Comparison of ENCODE assay signal across 33 cellular contexts in the genomic region with DNA sequence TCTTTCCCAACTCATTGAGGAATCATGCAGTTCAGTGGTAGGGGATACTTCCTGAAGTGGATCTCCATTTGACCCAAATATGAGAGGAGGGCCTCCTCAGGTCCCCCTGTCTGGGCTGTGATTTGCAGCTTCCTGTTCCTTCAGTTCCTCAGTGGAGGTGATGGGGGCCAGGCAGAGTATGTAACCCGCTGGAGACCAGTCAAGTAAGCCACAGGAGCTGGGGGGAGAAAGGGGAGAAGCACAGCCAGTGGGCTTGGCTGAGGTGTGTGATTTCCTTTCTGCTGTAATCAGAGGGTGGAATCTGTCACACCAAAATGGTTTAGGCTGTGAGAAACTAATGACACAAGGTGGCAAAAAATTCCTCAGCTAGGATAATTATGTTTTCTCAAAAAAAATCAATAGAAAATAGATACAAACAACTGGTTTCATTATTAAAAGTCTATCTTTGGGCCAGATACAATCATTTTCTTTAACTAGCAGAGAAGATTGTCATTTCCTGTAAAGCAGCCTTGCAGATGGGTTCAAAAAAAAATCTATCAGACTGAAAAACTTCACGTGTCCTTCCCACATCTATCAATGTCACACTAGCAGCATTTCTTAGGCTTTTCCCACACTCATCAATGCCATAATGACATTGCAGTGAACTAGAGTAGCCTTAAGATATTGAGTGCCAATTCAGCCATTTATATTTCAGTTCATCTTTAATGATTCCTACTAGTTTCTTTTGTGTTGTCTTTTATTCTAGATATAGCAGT.
DNase-seq lines count a peak whose midpoint lies in the region; ATAC-seq, FAIRE-seq and TF ChIP-seq lines count a peak whose summit lies in the region.
"Had no signal": no experiment of that assay in that cellular context is flagged by ENCODE, and none has a peak within 500 bp of the region (broad histone marks: within the 10 kb centered on the region; RNA-seq: fewer than 3 reads in every experiment).

No MANE protein-coding gene starts in this region.

- H3K27me3 ChIP-seq in mesendoderm (ENCODE audit: insufficient read depth, low read length, poor library complexity) (no peaks in the 10 kb centered on the region), HepG2 (ENCODE audit: control insufficient read depth in 1 of 2, insufficient read depth in 2 of 2, low read length in 2 of 2) (no peaks in the 10 kb centered on the region)
- H3K27me3 ChIP-seq: breast epithelium, colonic mucosa, foreskin keratinocyte, heart right ventricle, upper lobe of left lung had no signal

- peaks cover 3% of the 10 kb centered on the region for H3K4me1 Mint-ChIP-seq in activated T-cell treated with anti-CD3 and anti-CD28 coated beads, Interleukin-2, amount 50 U/mL, for 4 hours (ENCODE audit: low read depth)
- H3K4me1 Mint-ChIP-seq in activated CD8-positive, alpha-beta T cell treated with anti-CD3 and anti-CD28 coated beads for 36 hours (ENCODE audit: low read depth): peaks cover 10% of the 10 kb centered on the region
- H3K4me1 Mint-ChIP-seq in stimulated activated naive CD8-positive, alpha-beta T cell treated with anti-CD3 and anti-CD28 coated beads, Interleukin-15, amount 100 ng/mL, for 72 hours: peaks cover 16% of the 10 kb centered on the region

- H3K56ac ChIP-seq in mesendoderm (ENCODE audit: low read length): no peak overlapping the region

- no peak overlapping the region for H2AFZ ChIP-seq in HepG2 (ENCODE audit: low read length)

- H4K8ac ChIP-seq in mesendoderm (ENCODE audit: low read depth, low read length): no peak overlapping the region

- H3K27ac Mint-ChIP-seq in activated CD8-positive, alpha-beta T cell treated with anti-CD3 and anti-CD28 coated beads for 36 hours: peak overlapping the region; percentile 3
- H3K27ac Mint-ChIP-seq in stimulated activated naive CD8-positive, alpha-beta T cell treated with anti-CD3 and anti-CD28 coated beads, Interleukin-15, amount 100 ng/mL, for 72 hours: peak overlapping the region; percentile 19 to 53
- H3K27ac Mint-ChIP-seq: T-helper 2 cell treated with Interferon-gamma antibody and Interleukin-4, amounts not matched to agents 5 μg/mL and 100 μg/mL, for 36 hours had no signal

- H2BK120ac ChIP-seq in mesendoderm (ENCODE audit: low read depth, low read length): no peak overlapping the region

- no peak overlapping the region for H3K23ac ChIP-seq in mesendoderm (ENCODE audit: low read length)

- no peak for TF ChIP-seq POLR2A in HepG2 (IDR thresholded peaks at IDR 0.05; ENCODE audit: insufficient read depth in 1 of 2, low read depth in 2 of 2, low read length in 2 of 2)

- no peak overlapping the region for H2BK5ac ChIP-seq in mesendoderm (ENCODE audit: low read length)

- H3K27me3 Mint-ChIP-seq in activated T-cell treated with anti-CD3 and anti-CD28 coated beads, Interleukin-2, amount 50 U/mL, for 4 hours (ENCODE audit: low read depth): no peaks in the 10 kb centered on the region
- no peaks in the 10 kb centered on the region for H3K27me3 Mint-ChIP-seq in activated CD8-positive, alpha-beta T cell treated with anti-CD3 and anti-CD28 coated beads for 36 hours
- H3K27me3 Mint-ChIP-seq in stimulated activated naive CD8-positive, alpha-beta T cell treated with anti-CD3 and anti-CD28 coated beads, Interleukin-15, amount 100 ng/mL, for 72 hours: no peaks in the 10 kb centered on the region

- H3K4me2 ChIP-seq in mesendoderm (ENCODE audit: low read length): no peak overlapping the region
- no peak overlapping the region for H3K4me2 ChIP-seq in HepG2 (ENCODE audit: low read depth, low read length)

- ATAC-seq in activated T-cell treated with anti-CD3 and anti-CD28 coated beads, Interleukin-2, amount 50 U/mL, for 4 hours: peak; percentile 21 to 30
- no peak for ATAC-seq in activated CD8-positive, alpha-beta T cell treated with anti-CD3 and anti-CD28 coated beads for 36 hours
- ATAC-seq in stimulated activated naive CD8-positive, alpha-beta T cell treated with anti-CD3 and anti-CD28 coated beads, Interleukin-15, amount 100 ng/mL, for 72 hours: peak; percentile 63
- no peak for ATAC-seq in HepG2
- ATAC-seq: esophagus mucosa, foreskin keratinocyte, heart right ventricle, left cardiac atrium, SK-N-SH treated with all-trans-retinoic acid at 6 μM for 48 hours had no signal

- POLR2A ChIA-PET in activated CD8-positive, alpha-beta T cell treated with anti-CD3 and anti-CD28 coated beads for 36 hours (lab: Charles Lee): no interaction called here
- POLR2A ChIA-PET in HepG2 (lab: Yijun Ruan, JAX): no interaction called here

- no peak overlapping the region for H3K4me3 Mint-ChIP-seq in activated T-cell treated with anti-CD3 and anti-CD28 coated beads, Interleukin-2, amount 50 U/mL, for 4 hours
- H3K4me3 Mint-ChIP-seq in activated CD8-positive, alpha-beta T cell treated with anti-CD3 and anti-CD28 coated beads for 36 hours: no peak overlapping the region
- no peak overlapping the region for H3K4me3 Mint-ChIP-seq in stimulated activated naive CD8-positive, alpha-beta T cell treated with anti-CD3 and anti-CD28 coated beads, Interleukin-15, amount 100 ng/mL, for 72 hours
- H3K4me3 Mint-ChIP-seq: T-helper 2 cell treated with Interferon-gamma antibody and Interleukin-4, amounts not matched to agents 5 μg/mL and 100 μg/mL, for 36 hours had no signal

- H3K4ac ChIP-seq in mesendoderm (ENCODE audit: low read depth, low read length): no peak overlapping the region

- H3K79me1 ChIP-seq in mesendoderm (ENCODE audit: low read length): no peaks in the 10 kb centered on the region

- peaks cover 2% of the 10 kb centered on the region for H3K4me1 ChIP-seq in mesendoderm (ENCODE audit: control insufficient read depth, low read depth, low read length)
- H3K4me1 ChIP-seq in HepG2 (ENCODE audit: insufficient read depth, low read length): no peaks in the 10 kb centered on the region
- H3K4me1 ChIP-seq: breast epithelium, colonic mucosa, foreskin keratinocyte, heart right ventricle, upper lobe of left lung had no signal

- peaks cover 58% of the 10 kb centered on the region for H3K9me3 ChIP-seq in HepG2 (ENCODE audit: low read length)
- H3K9me3 ChIP-seq: breast epithelium, colonic mucosa, upper lobe of left lung had no signal

- H3K79me2 ChIP-seq in mesendoderm (ENCODE audit: control insufficient read depth, insufficient read depth, low read length) (no peaks in the 10 kb centered on the region), HepG2 (ENCODE audit: insufficient read depth, low read length) (no peaks in the 10 kb centered on the region)

- in situ Hi-C loops in HepG2 (cut with HindIII; ENCODE audit: extremely low pct_ligation_motif_present, low pct_unique_long_range_greater_than_20kb): no loop called here

- H3K9ac ChIP-seq in mesendoderm (ENCODE audit: low read length) (no peak overlapping the region), HepG2 (ENCODE audit: insufficient read depth, low read depth, low read length) (no peak overlapping the region)

- peak overlapping the region; percentile 77 for H2BK15ac ChIP-seq in mesendoderm (replicated peaks; ENCODE audit: low read depth)

- no peaks in the 10 kb centered on the region for H4K20me1 ChIP-seq in HepG2 (ENCODE audit: insufficient read depth, low read length)

- CTCF ChIA-PET in activated CD8-positive, alpha-beta T cell treated with anti-CD3 and anti-CD28 coated beads for 36 hours (lab: Charles Lee): no interaction called here
- CTCF ChIA-PET in HepG2 (lab: Yijun Ruan, JAX; ENCODE audit: low intra/inter-chr PET ratio, low total read pairs): no interaction called here

- no peak for TF ChIP-seq CTCF in activated CD8-positive, alpha-beta T cell treated with anti-CD3 and anti-CD28 coated beads for 36 hours (IDR thresholded peaks at IDR 0.05)
- no peak for TF ChIP-seq CTCF in HepG2 (CRISPR knock-in tag; IDR thresholded peaks at IDR 0.05)

- no peak for TF ChIP-seq RAD21 in HepG2 (CRISPR knock-in tag; IDR thresholded peaks at IDR 0.05)

- H3K27ac ChIP-seq in mesendoderm (ENCODE audit: low read depth, low read length): no peak overlapping the region
- no peak overlapping the region for H3K27ac ChIP-seq in HepG2 (ENCODE audit: extremely low read length, insufficient read depth, low read length)
- H3K27ac ChIP-seq: breast epithelium, colonic mucosa, foreskin keratinocyte, heart right ventricle, upper lobe of left lung, WERI-Rb-1 had no signal

- no CpG with 5 or more reads among the region's 2 CpGs for WGBS in mesendoderm (ENCODE audit: extremely low coverage, insufficient coverage, low lambda C conversion rate)
- 0% methylated on average over 2 of the region's 2 CpGs for WGBS in HepG2 (ENCODE audit: low lambda C conversion rate)

- peaks cover 2% of the 10 kb centered on the region for H3K9me3 Mint-ChIP-seq in activated T-cell treated with anti-CD3 and anti-CD28 coated beads, Interleukin-2, amount 50 U/mL, for 4 hours
- peaks cover 2% of the 10 kb centered on the region for H3K9me3 Mint-ChIP-seq in activated CD8-positive, alpha-beta T cell treated with anti-CD3 and anti-CD28 coated beads for 36 hours
- H3K9me3 Mint-ChIP-seq in stimulated activated naive CD8-positive, alpha-beta T cell treated with anti-CD3 and anti-CD28 coated beads, Interleukin-15, amount 100 ng/mL, for 72 hours: peaks cover 1 to 2% of the 10 kb centered on the region in 2 donors
- H3K9me3 Mint-ChIP-seq: T-helper 2 cell treated with Interferon-gamma antibody and Interleukin-4, amounts not matched to agents 5 μg/mL and 100 μg/mL, for 36 hours had no signal

- no peaks in the 10 kb centered on the region for H3K36me3 ChIP-seq in mesendoderm (ENCODE audit: control insufficient read depth, insufficient read depth, low read length)
- H3K36me3 ChIP-seq in HepG2 (replicated peaks in 1 of 2; ENCODE audit: control insufficient read depth in 1 of 2, insufficient read depth in 2 of 2, low read length in 2 of 2): no peaks in the 10 kb centered on the region
- H3K36me3 ChIP-seq: breast epithelium, colonic mucosa, heart right ventricle, upper lobe of left lung, WERI-Rb-1 had no signal

- no peak overlapping the region for H4K5ac ChIP-seq in mesendoderm (ENCODE audit: low read length)

- H3K36me3 Mint-ChIP-seq in activated T-cell treated with anti-CD3 and anti-CD28 coated beads, Interleukin-2, amount 50 U/mL, for 4 hours (ENCODE audit: insufficient read depth): no peaks in the 10 kb centered on the region
- no peaks in the 10 kb centered on the region for H3K36me3 Mint-ChIP-seq in activated CD8-positive, alpha-beta T cell treated with anti-CD3 and anti-CD28 coated beads for 36 hours (ENCODE audit: low read depth)

- no peak for TF ChIP-seq EP300 in HepG2 (IDR thresholded peaks at IDR 0.05; ENCODE audit: low read depth in 2 of 2, low read length in 2 of 2)
- TF ChIP-seq EP300 in HepG2 (CRISPR knock-in tag; IDR thresholded peaks at IDR 0.05; ENCODE audit: borderline replicate concordance): no peak

- no peak for DNase-seq in activated T-cell treated with anti-CD3 and anti-CD28 coated beads, Interleukin-2, amount 50 U/mL, for 4 hours
- DNase-seq in activated T-cell treated with anti-CD3 and anti-CD28 coated beads, Interleukin-2, amount 50 U/mL, for 48 hours: no peak
- peak; percentile 8 for DNase-seq in activated CD8-positive, alpha-beta T cell treated with anti-CD3 and anti-CD28 coated beads for 36 hours
- DNase-seq in mesendoderm (peak; percentile 31), NCI-H2029 treated with DMSO at 0.1 percent for 48 hours (lab: John Stamatoyannopoulos, UW) (no peak), HepG2 (ENCODE audit: low spot score) (no peak), NCI-H1105 treated with DMSO at 0.1 percent for 48 hours (lab: John Stamatoyannopoulos, UW) (no peak)
- DNase-seq in stimulated activated naive CD8-positive, alpha-beta T cell treated with anti-CD3 and anti-CD28 coated beads, Interleukin-15, amount 100 ng/mL, for 72 hours: no peak
- DNase-seq: activated CD4-positive, alpha-beta T cell treated with anti-CD3 and anti-CD28 coated beads, Interleukin-2, amount 50 U/mL, for 4 hours; activated gamma-delta T cell; AML-193; amniotic stem cell; colonic mucosa; effector memory CD4-positive, alpha-beta T cell; foreskin keratinocyte; GDM1; heart right ventricle; KBM-7; left cardiac atrium; midbrain; MV-4-11; NCI-H1694; NCI-H226; NCI-H82; OCI-M1; upper lobe of left lung; WERI-Rb-1 had no signal

- no peak for FAIRE-seq in HepG2 (lab: Jason Lieb, UNC)
- FAIRE-seq: A204.1, GM18507 had no signal

- BruUV-seq in HepG2 (replicated peaks; lab: Mats Ljungman, UMichigan): no TSS peak

- H3K18ac ChIP-seq in mesendoderm (ENCODE audit: low read length): no peak overlapping the region

- H3K4me3 ChIP-seq in mesendoderm (ENCODE audit: low read length): no peak overlapping the region
- no peak overlapping the region for H3K4me3 ChIP-seq in HepG2 (replicated peaks in 1 of 3; ENCODE audit: insufficient read depth in 1 of 3, low read depth in 2 of 3, low read length in 3 of 3)
- H3K4me3 ChIP-seq: breast epithelium, colonic mucosa, heart right ventricle, upper lobe of left lung had no signal

- intact Hi-C loops in activated CD8-positive, alpha-beta T cell treated with anti-CD3 and anti-CD28 coated beads for 36 hours (cut with micrococcal nuclease): no loop called here
- intact Hi-C loops in HepG2 (cut with micrococcal nuclease; ENCODE audit: unreplicated experiment): no loop called here

- H2AK5ac ChIP-seq in mesendoderm (ENCODE audit: low read length): no peak overlapping the region

Comparison
In these comparisons a context has a peak if more than half of its experiments do, and no peak if none do; other contexts are left out.
1. ATAC-seq: peak in activated T-cell treated with anti-CD3 and anti-CD28 coated beads, Interleukin-2, amount 50 U/mL, for 4 hours (2 of 2) and stimulated activated naive CD8-positive, alpha-beta T cell treated with anti-CD3 and anti-CD28 coated beads, Interleukin-15, amount 100 ng/mL, for 72 hours (single experiment); none in activated CD8-positive, alpha-beta T cell treated with anti-CD3 and anti-CD28 coated beads for 36 hours (single experiment) and HepG2 (single experiment).
2. DNase-seq: peak in activated CD8-positive, alpha-beta T cell treated with anti-CD3 and anti-CD28 coated beads for 36 hours (single experiment) and mesendoderm (single experiment); none in activated T-cell treated with anti-CD3 and anti-CD28 coated beads, Interleukin-2, amount 50 U/mL, for 4 hours (single experiment), activated T-cell treated with anti-CD3 and anti-CD28 coated beads, Interleukin-2, amount 50 U/mL, for 48 hours (0 of 2), stimulated activated naive CD8-positive, alpha-beta T cell treated with anti-CD3 and anti-CD28 coated beads, Interleukin-15, amount 100 ng/mL, for 72 hours (0 of 2), NCI-H2029 treated with DMSO at 0.1 percent for 48 hours (single experiment), HepG2 (single experiment) and NCI-H1105 treated with DMSO at 0.1 percent for 48 hours (single experiment).